In genomic region chr16:18983565-18984424, GRCh38 we compare ENCODE assay signal across 8 cellular contexts. TPM values are rescaled to one million over a fixed set of nuclear protein-coding genes. Genes with fewer than 3 reads are reported as not detected.
DNase-seq lines count a peak whose midpoint lies in the region; ATAC-seq and TF ChIP-seq lines count a peak whose summit lies in the region.

Gene TMC7, plus strand, starts transcription at chr16:18983934. Its CDS starts 130 bp downstream, at chr16:18984064.

- peak within 1 kb of the TSS; percentile 72 to 86 for H3K4me3 Mint-ChIP-seq in H9

- peak; percentile 76 for TF ChIP-seq RAD21 in neural cell (conservative IDR thresholded peaks at IDR 0.05)

- H3K56ac ChIP-seq in H9 (ENCODE audit: insufficient read length, low read depth, low read length): no peak within 1 kb of the TSS

- TF ChIP-seq POLR2A in gastroesophageal sphincter (IDR thresholded peaks at IDR 0.05): peak in 1 of 2 donors; percentile 7

- H4K20me1 ChIP-seq in H9 (ENCODE audit: control insufficient read depth, insufficient read depth, insufficient read length) (no peaks in the 10 kb centered on the region), neural cell (ENCODE audit: insufficient read depth) (no peaks in the 10 kb centered on the region)

- peak; percentile 86 for ATAC-seq in gastroesophageal sphincter
- no peak for ATAC-seq in HG03045 (IDR thresholded peaks at IDR 0.05; ENCODE audit: unreplicated experiment)

- H3K79me2 ChIP-seq in H9 (ENCODE audit: insufficient read depth, low read length) (no peaks in the 10 kb centered on the region), neural cell (replicated peaks; ENCODE audit: insufficient read depth, low read length) (no peaks in the 10 kb centered on the region)

- no peak within 1 kb of the TSS for H3K27ac ChIP-seq in H9 (ENCODE audit: insufficient read length, low read depth, low read length)
- peak within 1 kb of the TSS in 3 of 4 donors; percentile 55 to 78 (median 69) for H3K27ac ChIP-seq in gastroesophageal sphincter
- H3K27ac ChIP-seq in neural cell (ENCODE audit: low read length): peak within 1 kb of the TSS; percentile 38

- H3K36me3 Mint-ChIP-seq in H9 (ENCODE audit: insufficient read depth in 1 of 3, low read depth in 3 of 3): peaks cover 0 to 4% (median 0%) of the 10 kb centered on the region in 3 experiments; a peak in 2 of 7 replicates

- H2BK5ac ChIP-seq in H9 (ENCODE audit: insufficient read length, low read length): no peak within 1 kb of the TSS

- no peak within 1 kb of the TSS for H2BK15ac ChIP-seq in H9 (ENCODE audit: low read depth, low read length)

- H3K36me3 ChIP-seq in gastroesophageal sphincter (no peaks in the 10 kb centered on the region), neural cell (ENCODE audit: insufficient read depth, low read length) (no peaks in the 10 kb centered on the region)

- no CpG with 5 or more reads among the region's 64 CpGs for WGBS in H9 (ENCODE audit: extremely low coverage, insufficient read length, low lambda C conversion rate)
- WGBS in gastroesophageal sphincter (ENCODE audit: low coverage in 1 of 2), 2 donors: 29 to 43% methylated on average over 7 to 10 of the region's 64 CpGs

- no peak within 1 kb of the TSS for H2BK20ac ChIP-seq in H9 (ENCODE audit: low read depth, low read length, poor library complexity, severe bottlenecking)

- TF ChIP-seq CTCF in H9 (conservative IDR thresholded peaks at IDR 0.05): peak; percentile 89
- peak in 3 of 4 experiments; percentile 46 to 78 (median 70) for TF ChIP-seq CTCF in gastroesophageal sphincter (IDR thresholded peaks at IDR 0.05)
- TF ChIP-seq CTCF in neural cell (IDR thresholded peaks at IDR 0.05; ENCODE audit: poor library complexity, severe bottlenecking): peak; percentile 97

- H4K5ac ChIP-seq in H9 (ENCODE audit: insufficient read length, low read depth, low read length): no peak within 1 kb of the TSS

- peaks cover 2% of the 10 kb centered on the region; the same call in 1 of the 2 replicates for H3K27me3 Mint-ChIP-seq in H9 (ENCODE audit: low read depth)

- H3K4me2 ChIP-seq in H9 (ENCODE audit: insufficient read depth, insufficient read length, low read length): peak within 1 kb of the TSS; percentile 65
- peak within 1 kb of the TSS; percentile 62 for H3K4me2 ChIP-seq in neural cell (ENCODE audit: low read length)

- H3K9ac ChIP-seq in H9 (ENCODE audit: extremely low read depth, insufficient read length, low read length) (peak within 1 kb of the TSS; percentile 60), neural cell (ENCODE audit: low read length) (peak within 1 kb of the TSS; percentile 79)

- H2BK12ac ChIP-seq in H9 (ENCODE audit: insufficient read length, low read depth, low read length): no peak within 1 kb of the TSS

- H3K4me1 Mint-ChIP-seq in H9: peaks cover 4 to 5% of the 10 kb centered on the region in 2 experiments; a peak in 3 of 4 replicates

- H3K4me1 ChIP-seq in H9 (ENCODE audit: insufficient read depth, low read length) (no peaks in the 10 kb centered on the region), gastroesophageal sphincter (peaks cover 0 to 17% (median 0%) of the 10 kb centered on the region in 3 donors)

- H3T11ph ChIP-seq in H9 (ENCODE audit: low read length): no peak within 1 kb of the TSS

- H3K4me3 ChIP-seq in gastroesophageal sphincter: peak within 1 kb of the TSS; percentile 37 to 63
- H3K4me3 ChIP-seq in neural cell (ENCODE audit: low read length): peak within 1 kb of the TSS; percentile 73

- H4K8ac ChIP-seq in H9 (replicated peaks; ENCODE audit: insufficient read length, low read depth, low read length): no peak within 1 kb of the TSS

- H3K4ac ChIP-seq in H9 (ENCODE audit: low read depth, low read length): no peak within 1 kb of the TSS

- H3K23me2 ChIP-seq in H9 (ENCODE audit: insufficient read length, low read depth, low read length, poor library complexity, severe bottlenecking): peaks cover 5% of the 10 kb centered on the region

- no peaks in the 10 kb centered on the region for H3F3A ChIP-seq in neural cell (ENCODE audit: insufficient read depth, low read length, poor library complexity, severe bottlenecking)

- no peaks in the 10 kb centered on the region for H3K79me1 ChIP-seq in H9 (ENCODE audit: insufficient read depth, low read depth, low read length, poor library complexity, severe bottlenecking)

- no peaks in the 10 kb centered on the region for H3K9me3 ChIP-seq in H9 (ENCODE audit: control insufficient read depth, low read depth, low read length)
- H3K9me3 ChIP-seq in gastroesophageal sphincter: no peaks in the 10 kb centered on the region
- H3K9me3 ChIP-seq in neural cell (ENCODE audit: low read length): no peaks in the 10 kb centered on the region

- no peak for TF ChIP-seq EP300 in gastroesophageal sphincter (IDR thresholded peaks at IDR 0.05)
- peak; percentile 39 for TF ChIP-seq EP300 in neural cell (conservative IDR thresholded peaks at IDR 0.05; ENCODE audit: poor library complexity, severe bottlenecking)

- H2BK120ac ChIP-seq in H9 (ENCODE audit: low read depth, low read length, poor library complexity, severe bottlenecking): no peak within 1 kb of the TSS

- no peaks in the 10 kb centered on the region for H3K9me2 ChIP-seq in neural cell (ENCODE audit: insufficient read depth, low read length)

- H2AK5ac ChIP-seq in H9 (ENCODE audit: insufficient read length, low read length): no peak within 1 kb of the TSS

- no peak within 1 kb of the TSS for H3K18ac ChIP-seq in H9 (ENCODE audit: insufficient read length, low read depth, low read length)

- no peak within 1 kb of the TSS; a peak in 1 of 7 replicates for H3K27ac Mint-ChIP-seq in H9

- H2AFZ ChIP-seq in H9 (ENCODE audit: low read length): peak within 1 kb of the TSS; percentile 29
- peak within 1 kb of the TSS; percentile 92 for H2AFZ ChIP-seq in neural cell (ENCODE audit: low read depth, low read length)

- DNase-seq in AG08395 (ENCODE audit: low spot score): peak; percentile 92
- peak; percentile 94 for DNase-seq in H9
- peak; percentile 90 for DNase-seq in NCI-H460 (ENCODE audit: extremely low read depth, low read depth)
- DNase-seq in activated T-cell treated with anti-CD3 and anti-CD28 coated beads, Interleukin-2, amount 50 U/mL, for 48 hours: peak; percentile 49 to 62
- DNase-seq in ureter (ENCODE audit: low spot score): peak; percentile 90

- no peak within 1 kb of the TSS for H3K23ac ChIP-seq in H9 (ENCODE audit: insufficient read length, low read depth, low read length)

- H3K27me3 ChIP-seq in H9 (ENCODE audit: insufficient read depth, low read length) (no peaks in the 10 kb centered on the region), gastroesophageal sphincter (peaks cover 25% of the 10 kb centered on the region), neural cell (ENCODE audit: insufficient read depth, low read depth, low read length) (no peaks in the 10 kb centered on the region)

- peak within 1 kb of the TSS; percentile 95 for H3K14ac ChIP-seq in H9 (ENCODE audit: insufficient read depth, low read length)

- H3K9me3 Mint-ChIP-seq in H9: no peaks in the 10 kb centered on the region; a peak in 1 of 5 replicates

- H4K91ac ChIP-seq in H9 (ENCODE audit: insufficient read length, low read depth, low read length): no peak within 1 kb of the TSS

TF ChIP-seq in neural cell, 6 proteins besides CTCF, POLR2A, EP300 and RAD21:
- no peak for TF ChIP-seq TAF1 (IDR thresholded peaks at IDR 0.05; ENCODE audit: low read depth)
- TF ChIP-seq SMC3 (conservative IDR thresholded peaks at IDR 0.05; ENCODE audit: poor library complexity): peak; percentile 75
- TF ChIP-seq POLR2AphosphoS5 (IDR thresholded peaks at IDR 0.05): peak; percentile 74
- TF ChIP-seq MXI1 (conservative IDR thresholded peaks at IDR 0.05; ENCODE audit: poor library complexity, severe bottlenecking): peak; percentile 66

RNA-seq across cellular contexts. Expression of gene TMC7, which starts in this region (rescaled TPM):
- total RNA-seq in H9 (2021): 4.3 and 4.8 TPM in 2 replicates
- total RNA-seq in NCI-H460 (2014; rRNA removed; shearing (Covaris generic)): 4.1 and 5.6 TPM in 2 replicates
- polyA plus RNA-seq in NCI-H460 (2014; cell fraction: nucleus; rRNA removed): 2.3 and 2.6 TPM in 2 replicates
- under 1 TPM; 0.40 to 0.85 (median 0.60) TPM for total RNA-seq in gastroesophageal sphincter
- 2.3 and 3.5 TPM in 2 replicates for polyA plus RNA-seq in neural cell
- polyA minus RNA-seq in neural cell: 5.6 and 6.1 TPM in 2 replicates
- total RNA-seq in ureter: 18.6 TPM

Comparison
In these comparisons a context has a peak if more than half of its experiments do, and no peak if none do; other contexts are left out.
1. Peak in ATAC-seq, H3K4me3 ChIP-seq and H3K27ac ChIP-seq in gastroesophageal sphincter; RNA of the gene not detected or under 1 TPM.